Comparison of ENCODE assay signal across 1 cellular context in the genomic region with DNA sequence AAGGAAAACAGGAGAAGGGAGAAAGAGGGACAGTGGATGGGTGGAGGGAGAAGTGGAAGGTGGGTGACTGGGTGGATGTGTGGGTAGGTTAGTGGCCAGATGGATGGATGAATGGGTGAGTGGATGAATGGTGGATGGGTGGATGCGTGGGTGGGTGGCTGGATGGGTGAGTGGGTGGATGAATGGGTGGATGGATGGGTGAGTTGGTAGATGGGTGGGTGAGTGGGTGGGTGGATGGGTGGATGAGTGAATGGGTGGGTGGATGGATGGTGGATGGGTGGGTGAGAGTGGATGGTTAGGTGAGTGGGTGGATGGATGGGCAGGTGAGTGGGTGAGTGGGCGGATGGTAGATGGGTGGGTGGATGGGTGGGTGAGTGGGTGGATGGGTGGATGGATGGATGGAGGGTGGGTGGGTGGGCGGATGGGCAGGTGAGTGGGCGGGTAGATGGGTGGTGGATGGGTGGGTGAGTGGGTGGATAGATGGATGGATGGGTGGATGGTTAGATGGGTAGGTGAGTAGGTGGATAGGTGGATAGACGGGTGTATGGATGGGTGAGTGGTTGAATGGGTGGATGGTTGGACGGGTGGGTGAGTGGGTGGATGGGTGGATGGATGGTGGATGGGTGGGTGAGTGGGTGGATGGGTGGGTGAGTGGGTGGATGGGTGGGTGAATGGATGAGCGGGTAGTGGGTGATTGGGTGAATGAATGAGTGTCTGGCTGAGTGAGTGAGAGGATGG.
TF ChIP-seq lines count a peak whose summit lies in the region.

No MANE protein-coding gene starts in this region.

TF ChIP-seq in neural cell, 6 proteins besides CTCF, POLR2A, EP300 and RAD21 (continued from another document):
- TF ChIP-seq, protein P1, sequence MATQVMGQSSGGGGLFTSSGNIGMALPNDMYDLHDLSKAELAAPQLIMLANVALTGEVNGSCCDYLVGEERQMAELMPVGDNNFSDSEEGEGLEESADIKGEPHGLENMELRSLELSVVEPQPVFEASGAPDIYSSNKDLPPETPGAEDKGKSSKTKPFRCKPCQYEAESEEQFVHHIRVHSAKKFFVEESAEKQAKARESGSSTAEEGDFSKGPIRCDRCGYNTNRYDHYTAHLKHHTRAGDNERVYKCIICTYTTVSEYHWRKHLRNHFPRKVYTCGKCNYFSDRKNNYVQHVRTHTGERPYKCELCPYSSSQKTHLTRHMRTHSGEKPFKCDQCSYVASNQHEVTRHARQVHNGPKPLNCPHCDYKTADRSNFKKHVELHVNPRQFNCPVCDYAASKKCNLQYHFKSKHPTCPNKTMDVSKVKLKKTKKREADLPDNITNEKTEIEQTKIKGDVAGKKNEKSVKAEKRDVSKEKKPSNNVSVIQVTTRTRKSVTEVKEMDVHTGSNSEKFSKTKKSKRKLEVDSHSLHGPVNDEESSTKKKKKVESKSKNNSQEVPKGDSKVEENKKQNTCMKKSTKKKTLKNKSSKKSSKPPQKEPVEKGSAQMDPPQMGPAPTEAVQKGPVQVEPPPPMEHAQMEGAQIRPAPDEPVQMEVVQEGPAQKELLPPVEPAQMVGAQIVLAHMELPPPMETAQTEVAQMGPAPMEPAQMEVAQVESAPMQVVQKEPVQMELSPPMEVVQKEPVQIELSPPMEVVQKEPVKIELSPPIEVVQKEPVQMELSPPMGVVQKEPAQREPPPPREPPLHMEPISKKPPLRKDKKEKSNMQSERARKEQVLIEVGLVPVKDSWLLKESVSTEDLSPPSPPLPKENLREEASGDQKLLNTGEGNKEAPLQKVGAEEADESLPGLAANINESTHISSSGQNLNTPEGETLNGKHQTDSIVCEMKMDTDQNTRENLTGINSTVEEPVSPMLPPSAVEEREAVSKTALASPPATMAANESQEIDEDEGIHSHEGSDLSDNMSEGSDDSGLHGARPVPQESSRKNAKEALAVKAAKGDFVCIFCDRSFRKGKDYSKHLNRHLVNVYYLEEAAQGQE (IDR thresholded peaks at IDR 0.05; ENCODE audit: borderline replicate concordance), result no peak
- no peak for TF ChIP-seq MXI1 (conservative IDR thresholded peaks at IDR 0.05; ENCODE audit: poor library complexity, severe bottlenecking)
- TF ChIP-seq EZH2 (IDR thresholded peaks at IDR 0.05; ENCODE audit: borderline replicate concordance, insufficient read depth, low read length, poor library complexity, severe bottlenecking), result no peak
- no peak for TF ChIP-seq SMC3 (conservative IDR thresholded peaks at IDR 0.05; ENCODE audit: poor library complexity)
